22 cellular contexts compared by ENCODE assay signal in the genomic region with DNA sequence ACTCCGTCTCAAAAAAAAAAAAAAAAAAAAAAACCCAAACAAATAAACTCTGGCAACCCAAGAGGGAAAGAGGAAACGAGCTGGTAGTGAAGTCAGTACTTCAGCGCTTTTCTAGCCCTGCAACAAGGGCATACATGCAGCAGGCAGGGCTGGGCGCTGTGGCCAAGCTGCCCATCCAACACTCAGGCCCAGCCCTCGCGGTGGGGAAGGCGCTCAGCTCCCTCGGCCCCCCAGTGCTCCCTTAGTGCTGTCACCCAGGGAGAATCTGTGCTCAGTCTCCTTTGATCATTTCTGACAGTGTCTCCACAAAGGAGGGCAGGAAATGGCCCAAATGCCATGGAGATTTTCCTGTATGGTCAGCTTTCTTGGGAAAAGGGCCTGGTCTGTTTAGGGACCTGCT.
"Had no signal": no experiment of that assay in that cellular context is flagged by ENCODE, and none has a peak within 500 bp of the region (broad histone marks: within the 10 kb centered on the region; RNA-seq: fewer than 3 reads in every experiment).

No MANE protein-coding gene starts in this region.

- H3K4me1 Mint-ChIP-seq: central memory CD8-positive, alpha-beta T cell had no signal

- H3K27me3 Mint-ChIP-seq: central memory CD8-positive, alpha-beta T cell; T-helper 17 cell had no signal

- DNase-seq: activated CD4-positive, alpha-beta T cell treated with anti-CD3 and anti-CD28 coated beads for 1 hour; activated CD4-positive, alpha-beta T cell treated with anti-CD3 and anti-CD28 coated beads, Interleukin-2, amount 50 U/mL, for 4 hours; activated naive CD4-positive, alpha-beta T cell; aorta; brain microvascular endothelial cell; cortex of kidney; gastrocnemius medialis; heart left ventricle; kidney glomerular epithelial cell; left ventricle myocardium superior; natural killer cell; pancreas; right lobe of liver; small intestine; stimulated activated CD4-positive, alpha-beta T cell treated with anti-CD3 and anti-CD28 coated beads, Interleukin-4, amount 100 ng/mL, for 1 hour; T-helper 17 cell had no signal

- H3K4me3 Mint-ChIP-seq: activated T-helper 1 cell treated with anti-CD3 and anti-CD28 coated beads, Interleukin-12 subunit alpha, Interleukin-12 subunit beta, Interleukin-2, Interleukin-4 antibody, amounts not matched to agents 30 ng/mL and 10 ng/mL and 1 ng/mL, durations not matched to agents 14 hours and 24 hours and 36 hours; central memory CD8-positive, alpha-beta T cell; natural killer cell; T-helper 17 cell had no signal

- H3K27me3 ChIP-seq: brain microvascular endothelial cell, gastrocnemius medialis, heart left ventricle, neutrophil, pancreas, right lobe of liver, thyroid gland, vagina had no signal

- H3K9me3 ChIP-seq: gastrocnemius medialis, heart left ventricle, neutrophil, pancreas, right lobe of liver, thyroid gland, vagina had no signal

- H3K27ac ChIP-seq: brain microvascular endothelial cell, gastrocnemius medialis, heart left ventricle, neutrophil, pancreas, right lobe of liver, vagina, VCaP had no signal

- H3K9me3 Mint-ChIP-seq: activated T-helper 1 cell treated with anti-CD3 and anti-CD28 coated beads, Interleukin-12 subunit alpha, Interleukin-12 subunit beta, Interleukin-2, Interleukin-4 antibody, amounts not matched to agents 30 ng/mL and 10 ng/mL and 1 ng/mL, durations not matched to agents 14 hours and 24 hours and 36 hours; central memory CD8-positive, alpha-beta T cell; natural killer cell had no signal

- H3K4me3 ChIP-seq: gastrocnemius medialis, heart left ventricle, pancreas, right lobe of liver, thyroid gland, vagina had no signal

- ATAC-seq: gastrocnemius medialis, heart left ventricle, left ventricle myocardium superior, natural killer cell, pancreas, T-helper 17 cell had no signal

- H3K27ac Mint-ChIP-seq: activated T-helper 1 cell treated with anti-CD3 and anti-CD28 coated beads, Interleukin-12 subunit alpha, Interleukin-12 subunit beta, Interleukin-2, Interleukin-4 antibody, amounts not matched to agents 30 ng/mL and 10 ng/mL and 1 ng/mL, durations not matched to agents 14 hours and 24 hours and 36 hours had no signal

- H3K4me1 ChIP-seq: gastrocnemius medialis, thyroid gland, vagina had no signal
